In the genomic region with DNA sequence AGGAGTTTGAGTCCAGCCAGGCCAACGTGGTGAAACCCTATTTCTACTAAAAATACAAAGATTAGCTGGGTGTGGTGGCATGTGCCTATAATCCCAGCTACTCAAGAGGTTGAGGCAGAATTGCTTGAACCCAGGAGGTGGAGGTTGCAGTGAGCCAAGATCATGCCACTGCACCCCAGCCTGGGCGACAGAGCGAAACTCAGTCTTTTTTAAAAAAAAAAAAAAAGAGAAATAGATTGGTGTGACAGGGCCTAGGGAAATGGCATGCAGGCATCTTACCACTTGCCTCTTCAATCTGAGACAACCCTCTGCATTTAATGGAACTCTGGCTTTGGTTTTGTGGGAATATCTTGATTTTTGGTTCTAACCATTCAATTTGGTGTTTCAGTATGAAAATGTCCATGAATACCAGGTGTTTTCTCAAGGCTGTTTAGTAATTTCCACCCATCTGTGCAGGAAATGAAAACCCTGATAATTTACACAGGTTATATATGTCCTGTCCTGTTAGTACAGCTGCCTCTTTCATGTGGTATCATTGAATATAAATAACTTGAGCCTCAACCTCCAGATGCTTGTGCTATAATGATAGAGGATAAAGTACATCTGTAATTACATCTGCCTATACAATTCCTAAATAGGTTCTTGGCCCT, we compare ENCODE assay signal across 8 cellular contexts. TPM values are rescaled to one million over a fixed set of nuclear protein-coding genes. Genes with fewer than 3 reads are reported as not detected.
DNase-seq lines count a peak whose midpoint lies in the region; ATAC-seq and TF ChIP-seq lines count a peak whose summit lies in the region.

No MANE protein-coding gene starts in this region.

- H3K79me2 ChIP-seq in mesendoderm (ENCODE audit: control insufficient read depth, insufficient read depth, low read length), result peaks cover 4% of the 10 kb centered on the region

- H3K9me3 ChIP-seq in AG04450 (ENCODE audit: control insufficient read depth, insufficient read depth, low read length), result no peaks in the 10 kb centered on the region; the same call in 1 of the 2 replicates

- POLR2A ChIA-PET in AG04450 (lab: Yijun Ruan, JAX), result no interaction called here
- POLR2A ChIA-PET in activated CD8-positive, alpha-beta T cell treated with anti-CD3 and anti-CD28 coated beads, Interleukin-2, amount 10 ng/mL, durations not matched to agents 7 days and 5 days (lab: Charles Lee), result interaction anchor here (0.6 to 1.3 kb wide), 2 partner anchors 8 to 19 kb away, joined by 3 to 4 read pairs; partner anchors contain the start of gene XBP1

- no peak overlapping the region for H3K4ac ChIP-seq in mesendoderm (ENCODE audit: low read depth, low read length)

- CTCF ChIA-PET in AG04450 (lab: Charles Lee), result no interaction called here
- CTCF ChIA-PET in activated CD8-positive, alpha-beta T cell treated with anti-CD3 and anti-CD28 coated beads, Interleukin-2, amount 10 ng/mL, durations not matched to agents 7 days and 5 days (lab: Charles Lee), result interaction anchor here (0.9 to 4.2 kb wide), 6 partner anchors 7 to 248 kb away, joined by 3 to 28 read pairs (median 8); partner anchors contain the start of genes CCDC117 and XBP1

- TF ChIP-seq POLR2A in GM19099 (IDR thresholded peaks at IDR 0.05; ENCODE audit: extremely low read depth, insufficient read length, low read depth), result peak; percentile 8

- H3K27me3 ChIP-seq in AG04450 (ENCODE audit: control insufficient read depth, insufficient read depth, low read length) (no peaks in the 10 kb centered on the region), mesendoderm (ENCODE audit: insufficient read depth, low read length, poor library complexity) (no peaks in the 10 kb centered on the region)

- no CpG with 5 or more reads among the region's 3 CpGs for WGBS in mesendoderm (ENCODE audit: extremely low coverage, insufficient coverage, low lambda C conversion rate)

- H3K9ac ChIP-seq in mesendoderm (ENCODE audit: low read length), result no peak overlapping the region

- no peak overlapping the region for H3K4me3 ChIP-seq in AG04450 (ENCODE audit: low read depth, low read length)
- H3K4me3 ChIP-seq in mesendoderm (ENCODE audit: low read length), result no peak overlapping the region

- H3K18ac ChIP-seq in mesendoderm (ENCODE audit: low read length), result no peak overlapping the region

- H2BK5ac ChIP-seq in mesendoderm (ENCODE audit: low read length), result no peak overlapping the region

- H2BK15ac ChIP-seq in mesendoderm (replicated peaks; ENCODE audit: low read depth), result no peak overlapping the region

- H4K8ac ChIP-seq in mesendoderm (ENCODE audit: low read depth, low read length), result no peak overlapping the region

- ATAC-seq in HG03159 (IDR thresholded peaks at IDR 0.05; ENCODE audit: unreplicated experiment) (peak; percentile 61), GM19324 (IDR thresholded peaks at IDR 0.05; ENCODE audit: low FRiP score, unreplicated experiment) (no peak)
- peak; percentile 54 for ATAC-seq in activated CD8-positive, alpha-beta T cell treated with anti-CD3 and anti-CD28 coated beads, Interleukin-2, amount 10 ng/mL, durations not matched to agents 7 days and 5 days

- no peaks in the 10 kb centered on the region for H3K27me3 Mint-ChIP-seq in activated CD8-positive, alpha-beta T cell treated with anti-CD3 and anti-CD28 coated beads, Interleukin-2, amount 10 ng/mL, durations not matched to agents 7 days and 5 days (ENCODE audit: low read depth)

- H2AK5ac ChIP-seq in mesendoderm (ENCODE audit: low read length), result no peak overlapping the region

- peaks cover 7% of the 10 kb centered on the region for H3K79me1 ChIP-seq in mesendoderm (ENCODE audit: low read length)

- no peak overlapping the region for H3K4me2 ChIP-seq in mesendoderm (ENCODE audit: low read length)

- peak overlapping the region; percentile 84 for H3K27ac Mint-ChIP-seq in activated CD8-positive, alpha-beta T cell treated with anti-CD3 and anti-CD28 coated beads, Interleukin-2, amount 10 ng/mL, durations not matched to agents 7 days and 5 days

- no peak overlapping the region for H3K56ac ChIP-seq in mesendoderm (ENCODE audit: low read length)

- DNase-seq in AG04450 (ENCODE audit: low read depth, low spot score) (peak; percentile 10), mesendoderm (no peak), NCI-H345 treated with DMSO at 0.1 percent for 48 hours (lab: John Stamatoyannopoulos, UW; ENCODE audit: unreplicated experiment) (no peak)
- DNase-seq in activated CD8-positive, alpha-beta T cell treated with anti-CD3 and anti-CD28 coated beads, Interleukin-2, amount 10 ng/mL, durations not matched to agents 7 days and 5 days, result no peak
- no peak for DNase-seq in stimulated activated CD4-positive, alpha-beta T cell treated with anti-CD3 and anti-CD28 coated beads, Interleukin-4, amount 100 ng/mL, for 4 hours

- H3K9me3 Mint-ChIP-seq in activated CD8-positive, alpha-beta T cell treated with anti-CD3 and anti-CD28 coated beads, Interleukin-2, amount 10 ng/mL, durations not matched to agents 7 days and 5 days (ENCODE audit: insufficient read depth), result no peaks in the 10 kb centered on the region

- no peak overlapping the region for H4K5ac ChIP-seq in mesendoderm (ENCODE audit: low read length)

- H3K27ac ChIP-seq in AG04450 (ENCODE audit: low read depth, low read length) (no peak overlapping the region), mesendoderm (ENCODE audit: low read depth, low read length) (no peak overlapping the region)

- peaks cover 13% of the 10 kb centered on the region for H3K36me3 ChIP-seq in mesendoderm (ENCODE audit: control insufficient read depth, insufficient read depth, low read length)

- H3K4me1 Mint-ChIP-seq in activated CD8-positive, alpha-beta T cell treated with anti-CD3 and anti-CD28 coated beads, Interleukin-2, amount 10 ng/mL, durations not matched to agents 7 days and 5 days (ENCODE audit: low read depth), result peaks cover 64% of the 10 kb centered on the region

- no peak overlapping the region for H2BK120ac ChIP-seq in mesendoderm (ENCODE audit: low read depth, low read length)

- H3K4me3 Mint-ChIP-seq in activated CD8-positive, alpha-beta T cell treated with anti-CD3 and anti-CD28 coated beads, Interleukin-2, amount 10 ng/mL, durations not matched to agents 7 days and 5 days, result peak overlapping the region; percentile 26

- peaks cover 77% of the 10 kb centered on the region for H3K36me3 Mint-ChIP-seq in activated CD8-positive, alpha-beta T cell treated with anti-CD3 and anti-CD28 coated beads, Interleukin-2, amount 10 ng/mL, durations not matched to agents 7 days and 5 days (ENCODE audit: low read depth)

- H3K23ac ChIP-seq in mesendoderm (ENCODE audit: low read length), result no peak overlapping the region

- no peaks in the 10 kb centered on the region for H3K4me1 ChIP-seq in mesendoderm (ENCODE audit: control insufficient read depth, low read depth, low read length)

- no peak for TF ChIP-seq CTCF in AG04450 (IDR thresholded peaks at IDR 0.05; ENCODE audit: low read depth, low read length)

RNA-seq across cellular contexts. Expression of gene XBP1, which starts 8.4 kb away (rescaled TPM):
- polyA plus RNA-seq in AG04450 (2011; rRNA removed), result 193 and 205 TPM in 2 replicates
- polyA minus RNA-seq in AG04450 (2011; rRNA and poly(A)+ RNA removed), result 222 and 244 TPM in 2 replicates
- 100 to 1,000 TPM; 220 to 229 TPM for total RNA-seq in activated CD8-positive, alpha-beta T cell treated with anti-CD3 and anti-CD28 coated beads, Interleukin-2, amount 10 ng/mL, durations not matched to agents 7 days and 5 days
- polyA plus RNA-seq in mesendoderm (2013, experiment 1 of 2), result 129 TPM
- polyA plus RNA-seq in mesendoderm (2013, experiment 2 of 2), result 129 TPM

RNA-seq across cellular contexts. Expression of gene CCDC117, which starts 19.5 kb away (rescaled TPM):
- 15.0 and 24.4 TPM in 2 replicates for polyA plus RNA-seq in AG04450 (2011; rRNA removed)
- 11.8 and 36.1 TPM in 2 replicates for polyA minus RNA-seq in AG04450 (2011; rRNA and poly(A)+ RNA removed)
- 10 to 100 TPM; 36.7 to 40.0 TPM for total RNA-seq in activated CD8-positive, alpha-beta T cell treated with anti-CD3 and anti-CD28 coated beads, Interleukin-2, amount 10 ng/mL, durations not matched to agents 7 days and 5 days
- polyA plus RNA-seq in mesendoderm (2013, experiment 1 of 2), result 26.3 TPM
- polyA plus RNA-seq in mesendoderm (2013, experiment 2 of 2), result 25.9 TPM

RNA-seq across cellular contexts. Expression of gene HSCB, which starts 50.1 kb away (rescaled TPM):
- polyA plus RNA-seq in AG04450 (2011; rRNA removed), result 23.9 and 24.5 TPM in 2 replicates
- polyA minus RNA-seq in AG04450 (2011; rRNA and poly(A)+ RNA removed), result 5.2 and 7.1 TPM in 2 replicates
- total RNA-seq in activated CD8-positive, alpha-beta T cell treated with anti-CD3 and anti-CD28 coated beads, Interleukin-2, amount 10 ng/mL, durations not matched to agents 7 days and 5 days, result 10 to 100 TPM; 13.7 to 15.8 TPM
- polyA plus RNA-seq in mesendoderm (2013, experiment 1 of 2), result 17.2 TPM
- 17.8 TPM for polyA plus RNA-seq in mesendoderm (2013, experiment 2 of 2)

RNA-seq across cellular contexts. Expression of gene CHEK2, which starts 50.3 kb away (rescaled TPM):
- polyA plus RNA-seq in AG04450 (2011; rRNA removed), result 16.5 and 19.5 TPM in 2 replicates
- 7.9 and 11.3 TPM in 2 replicates for polyA minus RNA-seq in AG04450 (2011; rRNA and poly(A)+ RNA removed)
- 10 to 100 TPM; 43.7 to 47.9 TPM for total RNA-seq in activated CD8-positive, alpha-beta T cell treated with anti-CD3 and anti-CD28 coated beads, Interleukin-2, amount 10 ng/mL, durations not matched to agents 7 days and 5 days
- polyA plus RNA-seq in mesendoderm (2013, experiment 1 of 2), result 55.2 TPM
- polyA plus RNA-seq in mesendoderm (2013, experiment 2 of 2), result 55.9 TPM
